1 cellular context compared by ENCODE assay signal in genomic region chr3:98095870-98096269, GRCh38.
TF ChIP-seq lines count a peak whose summit lies in the region.

No MANE protein-coding gene starts in this region.

TF ChIP-seq in WTC11, 78 proteins besides CTCF, POLR2A, EP300 and RAD21 (continued from another document):
- TF ChIP-seq ARID4B (CRISPR knock-in tag; IDR thresholded peaks at IDR 0.05; ENCODE audit: borderline replicate concordance) (no peak), NFYB (CRISPR knock-in tag; conservative IDR thresholded peaks at IDR 0.05; ENCODE audit: low read depth) (no peak), SOX15 (CRISPR knock-in tag; IDR thresholded peaks at IDR 0.05) (no peak), RELA (CRISPR knock-in tag; IDR thresholded peaks at IDR 0.05; ENCODE audit: borderline replicate concordance) (no peak), ZNF219 (CRISPR knock-in tag; IDR thresholded peaks at IDR 0.05; ENCODE audit: borderline replicate concordance) (no peak), AFF4 (CRISPR knock-in tag; IDR thresholded peaks at IDR 0.05; ENCODE audit: borderline replicate concordance) (no peak), NFATC4 (CRISPR knock-in tag; IDR thresholded peaks at IDR 0.05) (no peak), NFE2L1 (CRISPR knock-in tag; IDR thresholded peaks at IDR 0.05) (no peak)
